8 cellular contexts compared by ENCODE assay signal in the genomic region with DNA sequence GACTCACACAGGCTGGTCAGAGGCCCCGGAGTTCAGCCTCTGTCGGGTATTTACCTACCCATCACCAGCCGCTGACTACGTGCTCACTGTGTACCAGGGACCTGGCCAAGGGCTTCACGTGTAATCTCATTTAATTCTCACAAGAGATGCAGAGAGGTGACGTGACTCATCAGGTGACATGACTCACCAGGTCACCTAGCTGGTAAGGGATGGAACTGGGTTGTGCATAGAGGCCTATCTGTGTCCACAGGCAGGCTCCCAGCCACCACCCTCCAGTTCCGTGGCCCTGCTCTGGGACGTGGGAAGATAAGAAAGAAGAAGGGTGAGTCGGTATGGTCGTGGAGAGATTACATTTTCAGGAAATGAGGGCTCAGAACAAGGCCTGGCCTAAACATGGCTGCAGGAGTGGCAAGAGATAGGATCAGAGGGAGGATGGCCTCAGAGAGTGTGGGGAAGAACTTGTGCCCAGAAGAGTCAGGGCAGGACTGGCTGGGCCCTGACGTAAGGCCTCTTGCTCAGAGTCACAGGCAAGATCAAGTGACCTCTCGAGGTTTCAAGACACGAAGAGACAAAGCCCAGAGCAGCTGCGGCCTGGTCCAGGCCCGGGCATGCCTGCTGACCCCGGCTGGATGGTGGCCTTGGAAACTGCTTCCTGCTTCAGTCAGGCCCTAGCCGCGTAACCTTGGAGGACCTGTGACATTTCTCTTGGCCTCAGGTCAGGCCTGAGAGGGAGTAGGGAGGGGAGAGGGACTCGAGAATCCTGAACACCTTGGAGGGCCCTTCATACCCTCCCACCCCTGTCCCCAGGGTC. TPM values are rescaled to one million over a fixed set of nuclear protein-coding genes. Genes with fewer than 3 reads are reported as not detected.
DNase-seq lines count a peak whose midpoint lies in the region; ATAC-seq and TF ChIP-seq lines count a peak whose summit lies in the region.

No MANE protein-coding gene starts in this region.

- no peak for ATAC-seq in GM19452 (IDR thresholded peaks at IDR 0.05; ENCODE audit: unreplicated experiment)

- no peaks in the 10 kb centered on the region for H3K9me3 ChIP-seq in BE2C
- no peaks in the 10 kb centered on the region for H3K9me3 ChIP-seq in stomach smooth muscle (ENCODE audit: control insufficient read depth in 2 of 2, low read length in 2 of 2)

- H3K4me3 ChIP-seq in BE2C (ENCODE audit: low read depth, low read length) = no peak overlapping the region
- H3K4me3 ChIP-seq in LNCaP clone FGC (ENCODE audit: low read depth, low read length) = no peak overlapping the region
- H3K4me3 ChIP-seq in stomach smooth muscle (ENCODE audit: low read length in 2 of 2) = peak overlapping the region; percentile 15 to 22

- H3K4me1 ChIP-seq in BE2C = peaks cover 7% of the 10 kb centered on the region
- peaks cover 81% of the 10 kb centered on the region for H3K4me1 ChIP-seq in stomach smooth muscle (ENCODE audit: control insufficient read depth, insufficient read depth, low read length)

- TF ChIP-seq CTCF in BE2C (IDR thresholded peaks at IDR 0.05; ENCODE audit: low read depth, low read length) (no peak), LNCaP clone FGC (IDR thresholded peaks at IDR 0.05; ENCODE audit: control insufficient read depth, extremely low read depth, insufficient read depth) (no peak)

- no peaks in the 10 kb centered on the region for H3K36me3 ChIP-seq in BE2C
- H3K36me3 ChIP-seq in stomach smooth muscle (ENCODE audit: control insufficient read depth in 2 of 2, insufficient read depth in 2 of 2, low read length in 2 of 2) = peaks cover 6 to 20% of the 10 kb centered on the region in 2 donors

- DNase-seq in BE2C (peak; percentile 37), LNCaP clone FGC (ENCODE audit: low read depth) (peak; percentile 61), kidney tubule cell (ENCODE audit: low spot score) (peak; percentile 100), HuH-7 (ENCODE audit: low spot score) (no peak), hepatic stellate cell (ENCODE audit: low spot score) (no peak)

- H3K27me3 ChIP-seq in BE2C (no peaks in the 10 kb centered on the region), stomach smooth muscle (ENCODE audit: control insufficient read depth in 1 of 2, insufficient read depth in 2 of 2, low read length in 2 of 2) (no peaks in the 10 kb centered on the region)

- peak overlapping the region; percentile 33 to 51 for H3K9ac ChIP-seq in stomach smooth muscle (ENCODE audit: low read length in 2 of 2)

- H3K27ac ChIP-seq in angular gyrus (ENCODE audit: low read depth, low read length) (peak overlapping the region; percentile 67), stomach smooth muscle (ENCODE audit: low read length) (peak overlapping the region; percentile 90)

RNA-seq across cellular contexts. Expression of a gene that starts 52.7 kb away (rescaled TPM):
- 23.6 TPM for polyA plus RNA-seq in BE2C (2012; ENCODE audit: insufficient read depth, insufficient read length, low read depth)

Comparison
In these comparisons a context has a peak if more than half of its experiments do, and no peak if none do; other contexts are left out.
1. DNase-seq: peak in BE2C (single experiment), LNCaP clone FGC (single experiment) and kidney tubule cell (single experiment); none in HuH-7 (single experiment) and hepatic stellate cell (single experiment).
2. H3K4me3 ChIP-seq: peak in stomach smooth muscle (2 of 2); none in BE2C (single experiment) and LNCaP clone FGC (single experiment).